Comparison of ENCODE assay signal across 12 cellular contexts in the genomic region with DNA sequence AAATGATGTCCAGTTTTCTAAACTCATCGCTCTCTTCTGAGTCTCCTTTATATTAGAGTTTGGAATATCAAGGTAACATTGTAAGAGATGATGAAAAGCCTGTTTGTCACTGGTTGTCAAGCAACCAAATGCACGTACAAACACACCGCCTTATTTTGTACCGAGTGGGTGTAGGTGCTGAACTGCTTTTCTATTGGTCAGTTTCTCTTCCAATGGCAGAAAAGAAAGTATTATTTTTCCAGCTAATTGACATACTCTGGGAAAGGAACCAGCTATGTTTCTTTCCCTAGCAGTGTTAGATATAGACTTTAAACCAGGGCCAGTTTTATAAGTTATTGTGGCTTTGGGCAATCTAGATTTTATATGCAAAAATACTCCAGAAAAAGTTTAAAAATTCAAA. TPM values are rescaled to one million over a fixed set of nuclear protein-coding genes. Genes with fewer than 3 reads are reported as not detected.
DNase-seq lines count a peak whose midpoint lies in the region; ATAC-seq and TF ChIP-seq lines count a peak whose summit lies in the region.
"Had no signal": no experiment of that assay in that cellular context is flagged by ENCODE, and none has a peak within 500 bp of the region (broad histone marks: within the 10 kb centered on the region; RNA-seq: fewer than 3 reads in every experiment).

No MANE protein-coding gene starts in this region.

- H3K9ac ChIP-seq in skeletal muscle tissue (ENCODE audit: low read depth in 1 of 3, low read length in 3 of 3): peak overlapping the region in 1 of 3 donors; percentile 47

- 44 to 60% (median 55%) methylated on average over 4 of the region's 4 CpGs for WGBS in stomach, 5 donors

- H3K4me3 ChIP-seq in astrocyte of the spinal cord (ENCODE audit: low read depth, low read length) (no peak overlapping the region), right atrium auricular region (no peak overlapping the region), skeletal muscle tissue (ENCODE audit: low read length in 3 of 3) (no peak overlapping the region), stomach (no peak overlapping the region)

- H3K27me3 ChIP-seq in right atrium auricular region: no peaks in the 10 kb centered on the region
- no peaks in the 10 kb centered on the region for H3K27me3 ChIP-seq in skeletal muscle tissue (ENCODE audit: control insufficient read depth in 3 of 3, insufficient read depth in 3 of 3, low read length in 3 of 3)
- no peaks in the 10 kb centered on the region for H3K27me3 ChIP-seq in stomach

- intact Hi-C loops in stomach (cut with DNase I; ENCODE audit: low total_unique reads): no loop called here

- TF ChIP-seq POLR2A in stomach (IDR thresholded peaks at IDR 0.05): no peak

- ATAC-seq in GM21367 (IDR thresholded peaks at IDR 0.05; ENCODE audit: unreplicated experiment) (no peak), HG02973 (IDR thresholded peaks at IDR 0.05; ENCODE audit: unreplicated experiment) (no peak)

- DNase-seq in LHCN-M2 (ENCODE audit: low read depth) (peak; percentile 12), astrocyte of the spinal cord (ENCODE audit: low read depth, low spot score) (peak; percentile 36), right atrium auricular region (ENCODE audit: low spot score) (no peak), NCI-H345 (lab: John Stamatoyannopoulos, UW) (no peak), stomach (no peak)
- DNase-seq: activated CD4-positive, alpha-beta T cell treated with anti-CD3 and anti-CD28 coated beads, Interleukin-2, amount 50 U/mL, for 4 hours; mesendoderm; NCI-H446 treated with DMSO at 0.1 percent for 48 hours had no signal

- in situ Hi-C loops in astrocyte of the spinal cord (cut with HindIII; ENCODE audit: low sequenced_read_pairs): no loop called here

- H3K4me1 ChIP-seq in right atrium auricular region (peaks cover 0 to 29% of the 10 kb centered on the region in 2 donors), skeletal muscle tissue (ENCODE audit: control insufficient read depth in 3 of 3, insufficient read depth in 3 of 3, low read length in 3 of 3) (peaks cover 13 to 23% (median 20%) of the 10 kb centered on the region in 3 donors), stomach (peaks cover 0 to 9% (median 0%) of the 10 kb centered on the region in 4 donors)

- peak overlapping the region; percentile 79 to 83 for H3K27ac ChIP-seq in right atrium auricular region
- peak overlapping the region; percentile 89 for H3K27ac ChIP-seq in skeletal muscle tissue (ENCODE audit: low read depth, low read length)
- H3K27ac ChIP-seq in stomach: peak overlapping the region in 2 of 5 donors; percentile 26 to 71
- H3K27ac ChIP-seq: epithelial cell of prostate had no signal

- no peak for TF ChIP-seq EP300 in stomach (IDR thresholded peaks at IDR 0.05)

- no peaks in the 10 kb centered on the region for H3K9me3 ChIP-seq in right atrium auricular region
- H3K9me3 ChIP-seq in skeletal muscle tissue (ENCODE audit: control insufficient read depth in 3 of 3, low read length in 3 of 3): no peaks in the 10 kb centered on the region
- no peaks in the 10 kb centered on the region for H3K9me3 ChIP-seq in stomach

- TF ChIP-seq CTCF in astrocyte of the spinal cord (IDR thresholded peaks at IDR 0.05; ENCODE audit: low read depth, low read length) (no peak), right atrium auricular region (IDR thresholded peaks at IDR 0.05) (no peak), stomach (IDR thresholded peaks at IDR 0.05) (no peak)

- no peaks in the 10 kb centered on the region for H3K36me3 ChIP-seq in right atrium auricular region
- H3K36me3 ChIP-seq in skeletal muscle tissue (ENCODE audit: control insufficient read depth in 3 of 3, insufficient read depth in 3 of 3, low read length in 3 of 3): no peaks in the 10 kb centered on the region
- no peaks in the 10 kb centered on the region for H3K36me3 ChIP-seq in stomach

RNA-seq across cellular contexts. Expression of a gene that starts 6.6 kb away (rescaled TPM):
- total RNA-seq in LHCN-M2 (2014; rRNA removed) (7.4 and 8.9 TPM in 2 replicates), right atrium auricular region (100 to 1,000 TPM in 1 of 2 donors, 10 to 100 TPM in 1; 45.2 to 168 TPM), skeletal muscle tissue (22.4 TPM), stomach (10 to 100 TPM; 13.0 to 81.7 (median 40.4) TPM)
- polyA plus RNA-seq in LHCN-M2 (2012): 3.0 TPM
- 1 to 10 TPM; 3.6 to 4.9 (median 4.4) TPM for polyA plus RNA-seq in stomach

Comparison
In these comparisons a context has a peak if more than half of its experiments do, and no peak if none do; other contexts are left out.
1. DNase-seq: peak in LHCN-M2 (single experiment) and astrocyte of the spinal cord (single experiment); none in right atrium auricular region (single experiment), NCI-H345 (single experiment) and stomach (single experiment).